Comparison of ENCODE assay signal across 20 cellular contexts in the genomic region with DNA sequence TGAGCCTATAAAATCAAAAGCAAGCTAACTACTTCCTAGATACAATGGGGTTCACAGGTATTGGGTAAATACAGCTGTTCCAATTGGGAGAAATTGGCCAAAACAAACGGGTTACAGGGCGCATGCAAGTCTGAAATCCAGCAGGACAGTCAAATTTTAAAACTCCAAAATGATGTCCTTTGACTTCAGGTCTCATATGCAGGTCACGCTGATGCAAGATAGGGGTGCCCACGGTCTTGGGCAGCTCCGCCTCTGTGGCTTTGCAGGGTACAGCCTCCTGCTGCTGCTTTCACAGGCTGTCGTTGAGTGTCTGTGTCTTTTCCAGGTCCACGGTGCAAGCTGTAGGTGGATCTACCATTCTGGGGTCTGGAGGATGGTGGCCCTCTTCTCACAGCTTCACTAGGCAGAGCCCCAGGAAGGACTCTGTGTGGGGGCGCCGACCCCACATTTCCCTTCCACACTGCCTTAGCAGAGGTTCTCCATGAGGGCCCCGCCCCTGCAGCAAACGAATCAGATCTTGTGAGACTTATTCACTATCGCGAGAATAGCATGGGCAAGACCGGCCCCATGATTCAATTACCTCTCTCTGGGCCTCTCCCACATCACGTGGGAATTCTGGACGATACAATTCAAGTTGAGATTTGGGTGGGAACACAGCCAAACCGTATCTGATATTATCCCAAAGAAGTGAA. TPM values are rescaled to one million over a fixed set of nuclear protein-coding genes. Genes with fewer than 3 reads are reported as not detected.
DNase-seq lines count a peak whose midpoint lies in the region; ATAC-seq, FAIRE-seq and TF ChIP-seq lines count a peak whose summit lies in the region.
"Had no signal": no experiment of that assay in that cellular context is flagged by ENCODE, and none has a peak within 500 bp of the region (broad histone marks: within the 10 kb centered on the region; RNA-seq: fewer than 3 reads in every experiment).

No MANE protein-coding gene starts in this region.

- no peaks in the 10 kb centered on the region for H4K20me1 ChIP-seq in HepG2 (ENCODE audit: insufficient read depth, low read length)
- H4K20me1 ChIP-seq: BLaER1 treated with 17β-estradiol and CSF1 and Interleukin-3, amounts not matched to agents 10 nM and 100 nM had no signal

- POLR2A ChIA-PET in HepG2 (lab: Yijun Ruan, JAX): no interaction called here

- H3K36me3 ChIP-seq in HepG2 (replicated peaks in 1 of 2; ENCODE audit: control insufficient read depth in 1 of 2, insufficient read depth in 2 of 2, low read length in 2 of 2): no peaks in the 10 kb centered on the region
- no peaks in the 10 kb centered on the region for H3K36me3 ChIP-seq in right lobe of liver
- no peaks in the 10 kb centered on the region for H3K36me3 ChIP-seq in testis (ENCODE audit: low read depth, missing control alignments)
- H3K36me3 ChIP-seq: HAP-1 had no signal

- 0 out of 2 replicates have a peak overlapping the region, but pooled peaks have one; percentile 1 for H3K4me2 ChIP-seq in HepG2 (ENCODE audit: low read depth, low read length)
- H3K4me2 ChIP-seq: BLaER1 treated with 17β-estradiol and CSF1 and Interleukin-3, amounts not matched to agents 10 nM and 100 nM had no signal

- H3K4me3 ChIP-seq in HepG2 (replicated peaks in 1 of 3; ENCODE audit: insufficient read depth in 1 of 3, low read depth in 2 of 3, low read length in 3 of 3) (no peak overlapping the region), right lobe of liver (no peak overlapping the region), testis (no peak overlapping the region)
- H3K4me3 ChIP-seq: BLaER1 treated with 17β-estradiol and CSF1 and Interleukin-3, amounts not matched to agents 10 nM and 100 nM; GM12878; HAP-1 had no signal

- H2AFZ ChIP-seq in HepG2 (ENCODE audit: low read length): no peak overlapping the region

- no peaks in the 10 kb centered on the region for H3K9me3 ChIP-seq in HepG2 (ENCODE audit: low read length)
- no peaks in the 10 kb centered on the region for H3K9me3 ChIP-seq in right lobe of liver
- no peaks in the 10 kb centered on the region for H3K9me3 ChIP-seq in testis

- ATAC-seq in HepG2: peak; percentile 22; the same call in 1 of the 3 replicates
- no peak for ATAC-seq in right lobe of liver
- no peak for ATAC-seq in GM19397 (IDR thresholded peaks at IDR 0.05; ENCODE audit: unreplicated experiment)
- ATAC-seq: GM12878 had no signal

- no peaks in the 10 kb centered on the region for H3K27me3 ChIP-seq in HepG2 (ENCODE audit: control insufficient read depth in 1 of 2, insufficient read depth in 2 of 2, low read length in 2 of 2)
- no peaks in the 10 kb centered on the region for H3K27me3 ChIP-seq in right lobe of liver
- H3K27me3 ChIP-seq in testis: no peaks in the 10 kb centered on the region
- H3K27me3 ChIP-seq: BLaER1 treated with 17β-estradiol and CSF1 and Interleukin-3, amounts not matched to agents 10 nM and 100 nM had no signal

- DNase-seq in HepG2 (ENCODE audit: low spot score) (no peak), right lobe of liver (no peak), mesenteric fat pad (ENCODE audit: low spot score) (peak; percentile 57), testis (peak; percentile 30), ecto neural progenitor cell (ENCODE audit: low spot score) (no peak)
- DNase-seq: CD4-positive, alpha-beta T cell; CD8-positive, alpha-beta memory T cell; DMS 273 treated with DMSO at 0.1 percent for 48 hours; DMS79; EL; GDM1; GOT3; HFFc6 had no signal

- TF ChIP-seq EP300 in HepG2 (IDR thresholded peaks at IDR 0.05; ENCODE audit: low read depth in 2 of 2, low read length in 2 of 2) (no peak), HepG2 (CRISPR knock-in tag; IDR thresholded peaks at IDR 0.05; ENCODE audit: borderline replicate concordance) (no peak)

- in situ Hi-C loops in HepG2 (cut with HindIII; ENCODE audit: extremely low pct_ligation_motif_present, low pct_unique_long_range_greater_than_20kb): no loop called here

- WGBS in HepG2 (ENCODE audit: low lambda C conversion rate): 67% methylated on average over 16 of the region's 17 CpGs
- 81% methylated on average over 13 of the region's 17 CpGs for WGBS in right lobe of liver (ENCODE audit: insufficient coverage, low coverage, low lambda C conversion rate, missing lambda C conversion rate)
- WGBS in testis, 2 donors: 52 to 75% methylated on average over 16 to 17 of the region's 17 CpGs

- CTCF ChIA-PET in HepG2 (lab: Yijun Ruan, JAX; ENCODE audit: low intra/inter-chr PET ratio, low total read pairs): no interaction called here

- TF ChIP-seq CTCF in HepG2 (CRISPR knock-in tag; IDR thresholded peaks at IDR 0.05): no peak
- TF ChIP-seq CTCF in right lobe of liver (IDR thresholded peaks at IDR 0.05): no peak
- TF ChIP-seq CTCF in testis (IDR thresholded peaks at IDR 0.05): no peak

- TF ChIP-seq RAD21 in HepG2 (CRISPR knock-in tag; IDR thresholded peaks at IDR 0.05): no peak

- no peak overlapping the region for H3K9ac ChIP-seq in HepG2 (ENCODE audit: insufficient read depth, low read depth, low read length)
- H3K9ac ChIP-seq: BLaER1 treated with 17β-estradiol and CSF1 and Interleukin-3, amounts not matched to agents 10 nM and 100 nM had no signal

- H3K27ac ChIP-seq in HepG2 (ENCODE audit: extremely low read length, insufficient read depth, low read length): no peak overlapping the region
- no peak overlapping the region for H3K27ac ChIP-seq in right lobe of liver
- H3K27ac ChIP-seq in testis: no peak overlapping the region

- intact Hi-C loops in HepG2 (cut with micrococcal nuclease; ENCODE audit: unreplicated experiment) (no loop called here), right lobe of liver (cut with DNase I) (no loop called here), testis (cut with DNase I; ENCODE audit: low total_unique reads) (no loop called here)

- no peak for FAIRE-seq in HepG2 (lab: Jason Lieb, UNC)
- FAIRE-seq: D721Med, GM12878, GM19239, H54 had no signal

- H3K4me1 ChIP-seq in HepG2 (ENCODE audit: insufficient read depth, low read length) (no peaks in the 10 kb centered on the region; the same call in 1 of the 2 replicates), right lobe of liver (no peaks in the 10 kb centered on the region), testis (no peaks in the 10 kb centered on the region)
- H3K4me1 ChIP-seq: BLaER1 treated with 17β-estradiol and CSF1 and Interleukin-3, amounts not matched to agents 10 nM and 100 nM; HAP-1 had no signal

- H3K79me2 ChIP-seq in HepG2 (ENCODE audit: insufficient read depth, low read length): no peaks in the 10 kb centered on the region

- no peak for TF ChIP-seq POLR2A in HepG2 (IDR thresholded peaks at IDR 0.05; ENCODE audit: insufficient read depth in 1 of 2, low read depth in 2 of 2, low read length in 2 of 2)
- no peak for TF ChIP-seq POLR2A in right lobe of liver (IDR thresholded peaks at IDR 0.05)
- no peak for TF ChIP-seq POLR2A in testis (IDR thresholded peaks at IDR 0.05)

- BruUV-seq in HepG2 (replicated peaks; lab: Mats Ljungman, UMichigan): no TSS peak

RNA-seq across cellular contexts. Expression of gene SMIM29, which starts 11.9 kb away (rescaled TPM):
- 11.2 and 15.3 TPM in 2 replicates for total RNA-seq in HepG2 (2016; rRNA removed; fragmentation: Illumina TruSeq; extraction: Trizol)
- 78.6 and 81.3 TPM in 2 replicates for total RNA-seq in HepG2 (2016; cell fraction: cytosol; rRNA removed; fragmentation: Illumina TruSeq; extraction: Trizol; ENCODE audit: low read depth)
- total RNA-seq in HepG2 (2016; cell fraction: insoluble cytoplasmic fraction; rRNA removed; fragmentation: Illumina TruSeq; extraction: Trizol): 9.2 and 15.5 TPM in 2 replicates
- total RNA-seq in HepG2 (2016; cell fraction: membrane; rRNA removed; fragmentation: Illumina TruSeq; extraction: Trizol): 58.3 and 62.1 TPM in 2 replicates
- total RNA-seq in HepG2 (2016; cell fraction: nucleus; rRNA removed; fragmentation: Illumina TruSeq; extraction: Trizol): 7.2 and 10.1 TPM in 2 replicates
- 8.8 and 11.9 TPM in 2 replicates for polyA plus RNA-seq in HepG2 (2011; rRNA removed)
- 9.0 and 13.2 TPM in 2 replicates for polyA plus RNA-seq in HepG2 (2011; cell fraction: cytosol; rRNA removed)
- 14.4 and 18.0 TPM in 2 replicates for polyA plus RNA-seq in HepG2 (2011; cell fraction: nucleus; rRNA removed)
- 3.4 and 5.5 TPM in 2 replicates for polyA plus RNA-seq in HepG2 (2012)
- polyA plus RNA-seq in HepG2 (2016; cell fraction: cytosol; fragmentation: Illumina TruSeq; extraction: Trizol; ENCODE audit: low read depth): 91.0 and 94.0 TPM in 2 replicates
- polyA plus RNA-seq in HepG2 (2016; cell fraction: insoluble cytoplasmic fraction; fragmentation: Illumina TruSeq; extraction: Trizol; ENCODE audit: low read depth): 9.6 and 11.4 TPM in 2 replicates
- polyA plus RNA-seq in HepG2 (2016; cell fraction: membrane; fragmentation: Illumina TruSeq; extraction: Trizol; ENCODE audit: low read depth): 61.6 and 63.3 TPM in 2 replicates
- polyA plus RNA-seq in HepG2 (2016; cell fraction: nucleus; fragmentation: Illumina TruSeq; extraction: Trizol; ENCODE audit: insufficient read depth, low read depth): 13.3 and 16.8 TPM in 2 replicates
- 13.5 and 15.5 TPM in 2 replicates for polyA minus RNA-seq in HepG2 (2011; rRNA and poly(A)+ RNA removed; ENCODE audit: low replicate concordance)
- 3.9 and 4.0 TPM in 2 replicates for polyA minus RNA-seq in HepG2 (2011; cell fraction: cytosol; rRNA and poly(A)+ RNA removed)
- polyA minus RNA-seq in HepG2 (2011; cell fraction: nucleus; rRNA and poly(A)+ RNA removed): 5.6 and 6.4 TPM in 2 replicates
- 10 to 100 TPM in 1 of 6 experiments, 1 to 10 TPM in 5; 5.0 to 13.4 (median 8.8) TPM for total RNA-seq in right lobe of liver
- 16.3 TPM for total RNA-seq in mesenteric fat pad
- total RNA-seq in testis: 10 to 100 TPM; 27.6 to 35.8 TPM
- 19.3 TPM for polyA plus RNA-seq in testis (ENCODE audit: insufficient read depth, low read depth, low replicate concordance)

RNA-seq across cellular contexts. Expression of gene HMGA1, which starts 24.0 kb away (rescaled TPM):
- total RNA-seq in HepG2 (2016; rRNA removed; fragmentation: Illumina TruSeq; extraction: Trizol) (145 and 150 TPM in 2 replicates), right lobe of liver (10 to 100 TPM in 5 of 6 experiments, 1 to 10 TPM in 1; 7.9 to 23.6 (median 14.8) TPM), mesenteric fat pad (32.3 TPM), testis (100 to 1,000 TPM; 136 to 204 TPM)
- total RNA-seq in HepG2 (2016; cell fraction: cytosol; rRNA removed; fragmentation: Illumina TruSeq; extraction: Trizol; ENCODE audit: low read depth): 82.4 and 94.2 TPM in 2 replicates
- total RNA-seq in HepG2 (2016; cell fraction: insoluble cytoplasmic fraction; rRNA removed; fragmentation: Illumina TruSeq; extraction: Trizol): 136 and 144 TPM in 2 replicates
- 218 and 242 TPM in 2 replicates for total RNA-seq in HepG2 (2016; cell fraction: membrane; rRNA removed; fragmentation: Illumina TruSeq; extraction: Trizol)
- total RNA-seq in HepG2 (2016; cell fraction: nucleus; rRNA removed; fragmentation: Illumina TruSeq; extraction: Trizol): 54.7 and 67.6 TPM in 2 replicates
- polyA plus RNA-seq in HepG2 (2011; rRNA removed) (110 and 117 TPM in 2 replicates), testis (ENCODE audit: insufficient read depth, low read depth, low replicate concordance) (184 TPM)
- polyA plus RNA-seq in HepG2 (2011; cell fraction: cytosol; rRNA removed): 75.3 and 119 TPM in 2 replicates
- 94.8 and 98.5 TPM in 2 replicates for polyA plus RNA-seq in HepG2 (2011; cell fraction: nucleus; rRNA removed)
- polyA plus RNA-seq in HepG2 (2012): 124 and 156 TPM in 2 replicates
- polyA plus RNA-seq in HepG2 (2016; cell fraction: cytosol; fragmentation: Illumina TruSeq; extraction: Trizol; ENCODE audit: low read depth): 263 TPM in 2 replicates
- polyA plus RNA-seq in HepG2 (2016; cell fraction: insoluble cytoplasmic fraction; fragmentation: Illumina TruSeq; extraction: Trizol; ENCODE audit: low read depth): 365 and 450 TPM in 2 replicates
- polyA plus RNA-seq in HepG2 (2016; cell fraction: membrane; fragmentation: Illumina TruSeq; extraction: Trizol; ENCODE audit: low read depth): 531 and 581 TPM in 2 replicates
- 216 and 222 TPM in 2 replicates for polyA plus RNA-seq in HepG2 (2016; cell fraction: nucleus; fragmentation: Illumina TruSeq; extraction: Trizol; ENCODE audit: insufficient read depth, low read depth)
- 74.1 and 108 TPM in 2 replicates for polyA minus RNA-seq in HepG2 (2011; rRNA and poly(A)+ RNA removed; ENCODE audit: low replicate concordance)
- 75.7 and 94.8 TPM in 2 replicates for polyA minus RNA-seq in HepG2 (2011; cell fraction: cytosol; rRNA and poly(A)+ RNA removed)
- 17.0 and 21.0 TPM in 2 replicates for polyA minus RNA-seq in HepG2 (2011; cell fraction: nucleus; rRNA and poly(A)+ RNA removed)

Comparison
In these comparisons a context has a peak if more than half of its experiments do, and no peak if none do; other contexts are left out.
1. DNase-seq: peak in mesenteric fat pad (single experiment) and testis (single experiment); none in HepG2 (single experiment), right lobe of liver (0 of 3) and ecto neural progenitor cell (single experiment).